ENCODE assay signal across 1 cellular context in genomic region chr6:22102671-22103070, GRCh38.
A peak's percentile ranks its signal among the peaks of the same experiment; 100 is the strongest.
TF ChIP-seq lines count a peak whose summit lies in the region.

No MANE protein-coding gene starts in this region.

TF ChIP-seq in GM12878, 131 proteins besides CTCF, POLR2A, EP300 and RAD21 (continued from another document and continues in another):
- TF ChIP-seq REST (IDR thresholded peaks at IDR 0.05; ENCODE audit: low read depth, low read length) (no peak), CUX1 (IDR thresholded peaks at IDR 0.05; ENCODE audit: insufficient replicate concordance, low read depth, low read length) (peak; percentile 17), BACH1 (IDR thresholded peaks at IDR 0.05; ENCODE audit: borderline replicate concordance) (no peak), ATF7 (IDR thresholded peaks at IDR 0.05; ENCODE audit: low read depth) (peak; percentile 85; the same call in 1 of the 2 replicates), MYB (IDR thresholded peaks at IDR 0.05; ENCODE audit: borderline replicate concordance, low read depth, low read length) (no peak), SKIL (IDR thresholded peaks at IDR 0.05; ENCODE audit: low read depth, poor library complexity, severe bottlenecking) (peak; percentile 80), NFIC (IDR thresholded peaks at IDR 0.05; ENCODE audit: low read depth, low read length) (peak; percentile 86), ZNF687 (IDR thresholded peaks at IDR 0.05) (no peak), CBFB (IDR thresholded peaks at IDR 0.05; ENCODE audit: low read depth) (0 out of 2 replicates have a peak, but pooled peaks have one; percentile 24), E2F8 (IDR thresholded peaks at IDR 0.05; ENCODE audit: low read depth, partially characterized antibody) (no peak), BHLHE40 (IDR thresholded peaks at IDR 0.05; ENCODE audit: borderline replicate concordance in 1 of 2, low read depth in 2 of 2, low read length in 1 of 2) (peak; percentile 48 to 60; a peak in 2 of 4 replicates), POLR2AphosphoS5 (IDR thresholded peaks at IDR 0.05; ENCODE audit: low read length) (no peak), NR2F1 (conservative IDR thresholded peaks at IDR 0.05) (0 out of 2 replicates have a peak, but pooled peaks have one; percentile 31), NFXL1 (IDR thresholded peaks at IDR 0.05; ENCODE audit: borderline replicate concordance) (no peak), PBX3 (IDR thresholded peaks at IDR 0.05; ENCODE audit: insufficient replicate concordance, low read depth, low read length) (no peak), SUZ12 (IDR thresholded peaks at IDR 0.05; ENCODE audit: unreplicated experiment) (no peak), IRF5 (IDR thresholded peaks at IDR 0.05; ENCODE audit: borderline replicate concordance) (no peak), SMC3 (IDR thresholded peaks at IDR 0.05; ENCODE audit: borderline replicate concordance, low read length) (no peak), JUNB (IDR thresholded peaks at IDR 0.05) (peak; percentile 77), HCFC1 (IDR thresholded peaks at IDR 0.05; ENCODE audit: low read length) (no peak), BCLAF1 (IDR thresholded peaks at IDR 0.05) (no peak), CHD2 (IDR thresholded peaks at IDR 0.05; ENCODE audit: borderline replicate concordance, low read depth, low read length) (peak; percentile 40; the same call in 1 of the 2 replicates), NFYA (IDR thresholded peaks at IDR 0.05; ENCODE audit: borderline replicate concordance, low read depth, low read length) (no peak), TCF7 (IDR thresholded peaks at IDR 0.05; ENCODE audit: borderline replicate concordance) (peak; percentile 85), CEBPB (IDR thresholded peaks at IDR 0.05; ENCODE audit: borderline replicate concordance in 1 of 2, low read depth in 2 of 2, low read length in 2 of 2) (no peak), ZNF217 (IDR thresholded peaks at IDR 0.05) (peak; percentile 85; the same call in 1 of the 2 replicates), SPI1 (IDR thresholded peaks at IDR 0.05; ENCODE audit: borderline replicate concordance, insufficient read depth, low read depth, low read length) (peak; percentile 56; the same call in 1 of the 2 replicates), ZNF622 (IDR thresholded peaks at IDR 0.05) (no peak), FOXM1 (IDR thresholded peaks at IDR 0.05; ENCODE audit: low read depth, low read length) (peak; percentile 73; the same call in 1 of the 2 replicates), TCF12 (IDR thresholded peaks at IDR 0.05; ENCODE audit: low read depth, low read length) (no peak), STAT3 (IDR thresholded peaks at IDR 0.05; ENCODE audit: low read depth, low read length) (no peak), ZZZ3 (IDR thresholded peaks at IDR 0.05; ENCODE audit: control insufficient read depth, insufficient read length, low read depth) (no peak)
